Comparison of ENCODE assay signal across 1 cellular context in genomic region chr5:139698461-139699146, GRCh38.
TF ChIP-seq lines count a peak whose summit lies in the region.

No MANE protein-coding gene starts in this region.

TF ChIP-seq in IMR-90, 13 proteins besides CTCF, POLR2A, EP300 and RAD21 (continued from another document):
- TF ChIP-seq USF2 (IDR thresholded peaks at IDR 0.05; ENCODE audit: low read depth, low read length) = no peak
- 0 out of 2 replicates have a peak, but pooled peaks have one; percentile 24 for TF ChIP-seq BHLHE40 (IDR thresholded peaks at IDR 0.05; ENCODE audit: low read depth, low read length)
- TF ChIP-seq MAFK (IDR thresholded peaks at IDR 0.05; ENCODE audit: low read depth, low read length) = no peak
- TF ChIP-seq RCOR1 (IDR thresholded peaks at IDR 0.05; ENCODE audit: insufficient replicate concordance, low read length) = no peak
